1 cellular context compared by ENCODE assay signal in genomic region chr9:130008577-130008976, GRCh38.
TF ChIP-seq lines count a peak whose summit lies in the region.

No MANE protein-coding gene starts in this region.

TF ChIP-seq in endothelial cell of umbilical vein, 7 proteins besides CTCF, POLR2A, EP300 and RAD21 (continued from another document):
- no peak for TF ChIP-seq JUN (IDR thresholded peaks at IDR 0.05; ENCODE audit: borderline replicate concordance, insufficient read depth, insufficient read length, low read depth)
